In the genomic region with DNA sequence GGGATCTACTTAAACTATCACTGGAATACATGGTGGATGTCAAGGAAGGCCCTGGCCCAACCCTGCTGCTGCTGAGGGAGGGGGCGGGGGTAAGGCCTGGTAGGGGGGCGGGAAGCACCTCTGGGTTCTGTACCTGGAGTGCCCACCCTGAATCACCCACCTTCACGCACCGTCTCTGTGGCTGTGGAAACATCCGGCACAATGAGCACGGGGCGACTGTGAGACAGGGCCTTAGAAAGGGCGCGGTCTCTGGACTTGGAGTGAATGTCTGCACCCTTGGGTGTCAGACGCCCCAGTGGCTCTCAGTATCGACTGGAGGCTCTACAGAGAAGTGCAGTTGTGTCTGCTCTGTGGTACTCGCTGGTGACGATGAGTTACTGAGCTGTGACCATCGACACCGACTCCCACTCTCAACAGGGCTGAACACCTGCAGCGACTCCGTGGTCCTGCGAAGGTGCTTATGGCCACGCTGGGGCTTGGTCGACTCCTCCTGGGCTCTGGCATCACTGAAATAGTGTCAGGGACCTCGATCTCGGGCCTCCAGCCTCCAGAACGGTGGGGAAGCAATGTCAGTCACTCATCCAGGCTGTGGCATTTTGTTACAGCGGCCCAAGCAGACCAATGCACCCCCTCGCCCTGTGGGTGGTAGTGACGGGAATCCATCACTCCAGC, we compare ENCODE assay signal across 1 cellular context.
TF ChIP-seq lines count a peak whose summit lies in the region.

No MANE protein-coding gene starts in this region.

TF ChIP-seq in K562, 482 proteins besides CTCF, POLR2A, EP300 and RAD21:
- no peak for TF ChIP-seq POLR3G (IDR thresholded peaks at IDR 0.05; ENCODE audit: extremely low read depth, insufficient read length, insufficient replicate concordance)
- TF ChIP-seq RNF2 (IDR thresholded peaks at IDR 0.05), result no peak
- no peak for TF ChIP-seq E2F1 (CRISPR knock-in tag; IDR thresholded peaks at IDR 0.05)
